10 cellular contexts compared by ENCODE assay signal in the genomic region with DNA sequence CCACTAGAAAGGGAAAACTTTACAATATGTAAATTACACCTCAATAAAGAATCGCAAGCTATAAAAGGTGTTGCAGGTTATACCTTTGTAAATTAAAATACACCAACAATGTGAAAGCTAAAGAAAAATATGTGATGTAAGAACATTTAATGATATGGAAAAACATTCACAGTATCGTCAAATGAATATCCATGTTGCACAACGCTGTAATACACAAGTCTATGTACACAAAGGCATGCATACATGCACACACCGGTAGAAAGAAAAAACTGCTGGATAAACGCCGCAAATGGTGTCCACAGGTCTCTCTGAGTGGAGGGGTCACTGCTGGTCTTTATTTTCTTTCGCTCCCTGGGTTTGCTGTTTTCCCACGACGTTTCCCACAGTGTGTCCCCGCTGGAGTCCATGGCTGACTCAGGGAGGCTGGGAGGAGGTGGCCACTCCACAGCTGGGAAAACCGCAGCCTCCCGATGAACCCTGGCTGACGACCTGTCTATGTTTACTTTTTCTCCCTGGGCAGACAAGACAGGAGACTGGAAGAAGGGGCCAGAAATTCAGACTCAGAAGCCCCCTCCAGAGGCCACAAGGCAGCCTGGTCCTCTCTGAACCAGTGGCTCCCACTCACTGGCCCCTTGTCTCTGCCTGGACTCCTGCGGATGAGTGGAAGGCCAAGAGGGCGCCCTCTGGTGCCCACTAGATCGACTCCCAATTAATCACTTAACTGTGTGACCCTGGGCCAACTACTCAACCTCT. TPM values are rescaled to one million over a fixed set of nuclear protein-coding genes. Genes with fewer than 3 reads are reported as not detected.
A peak's percentile ranks its signal among the peaks of the same experiment; 100 is the strongest.
DNase-seq lines count a peak whose midpoint lies in the region; ATAC-seq lines count a peak whose summit lies in the region.
"Had no signal": no experiment of that assay in that cellular context is flagged by ENCODE, and none has a peak within 500 bp of the region (broad histone marks: within the 10 kb centered on the region; RNA-seq: fewer than 3 reads in every experiment).

No MANE protein-coding gene starts in this region.

- CTCF ChIA-PET in activated CD4-positive, alpha-beta T cell treated with anti-CD3 and anti-CD28 coated beads for 36 hours (lab: Charles Lee): interaction anchor here (0.6 kb wide), 2 partner anchors 39 to 755 kb away, joined by 3 to 4 read pairs; no protein-coding TSS in a partner anchor

- no peak overlapping the region for H3K4me3 Mint-ChIP-seq in activated CD4-positive, alpha-beta T cell treated with anti-CD3 and anti-CD28 coated beads for 36 hours
- H3K4me3 Mint-ChIP-seq in activated CD4-positive, alpha-beta T cell treated with anti-CD3 and anti-CD28 coated beads, Interleukin-2, amount 10 ng/mL, durations not matched to agents 24 days and 14 days: no peak overlapping the region
- no peak overlapping the region for H3K4me3 Mint-ChIP-seq in stimulated activated naive B cell treated with anti-CD40 and anti-IgM and Interleukin-4, amounts not matched to agents 10 μg/mL and 1 μg/mL and 100 μg/mL, for 72 hours

- H3K27me3 ChIP-seq in SJCRH30: no peaks in the 10 kb centered on the region

- no peaks in the 10 kb centered on the region for H3K9me3 Mint-ChIP-seq in activated CD4-positive, alpha-beta T cell treated with anti-CD3 and anti-CD28 coated beads for 36 hours (ENCODE audit: low read depth)
- H3K9me3 Mint-ChIP-seq in activated CD4-positive, alpha-beta T cell treated with anti-CD3 and anti-CD28 coated beads, Interleukin-2, amount 10 ng/mL, durations not matched to agents 24 days and 14 days: no peaks in the 10 kb centered on the region
- H3K9me3 Mint-ChIP-seq in stimulated activated naive B cell treated with anti-CD40 and anti-IgM and Interleukin-4, amounts not matched to agents 10 μg/mL and 1 μg/mL and 100 μg/mL, for 72 hours: no peaks in the 10 kb centered on the region

- H3K36me3 ChIP-seq in SJCRH30: no peaks in the 10 kb centered on the region

- no peaks in the 10 kb centered on the region for H3K9me3 ChIP-seq in SJCRH30 (replicated peaks)

- H3K4me1 Mint-ChIP-seq in activated CD4-positive, alpha-beta T cell treated with anti-CD3 and anti-CD28 coated beads for 36 hours: no peaks in the 10 kb centered on the region
- H3K4me1 Mint-ChIP-seq in activated CD4-positive, alpha-beta T cell treated with anti-CD3 and anti-CD28 coated beads, Interleukin-2, amount 10 ng/mL, durations not matched to agents 24 days and 14 days: no peaks in the 10 kb centered on the region
- peaks cover 4% of the 10 kb centered on the region in 2 donors for H3K4me1 Mint-ChIP-seq in stimulated activated naive B cell treated with anti-CD40 and anti-IgM and Interleukin-4, amounts not matched to agents 10 μg/mL and 1 μg/mL and 100 μg/mL, for 72 hours

- POLR2A ChIA-PET in activated CD4-positive, alpha-beta T cell treated with anti-CD3 and anti-CD28 coated beads for 36 hours (lab: Charles Lee): no interaction called here

- no peaks in the 10 kb centered on the region for H3K36me3 Mint-ChIP-seq in activated CD4-positive, alpha-beta T cell treated with anti-CD3 and anti-CD28 coated beads for 36 hours (ENCODE audit: low read depth)
- H3K36me3 Mint-ChIP-seq in activated CD4-positive, alpha-beta T cell treated with anti-CD3 and anti-CD28 coated beads, Interleukin-2, amount 10 ng/mL, durations not matched to agents 24 days and 14 days (ENCODE audit: low read depth): no peaks in the 10 kb centered on the region
- H3K36me3 Mint-ChIP-seq in stimulated activated naive B cell treated with anti-CD40 and anti-IgM and Interleukin-4, amounts not matched to agents 10 μg/mL and 1 μg/mL and 100 μg/mL, for 72 hours: no peaks in the 10 kb centered on the region

- peaks cover 32% of the 10 kb centered on the region for H3K4me1 ChIP-seq in SJCRH30

- peak overlapping the region; percentile 30 for H3K4me3 ChIP-seq in SJCRH30

- H3K27ac ChIP-seq in SJCRH30: peak overlapping the region; percentile 10; the same call in 1 of the 2 replicates

- ATAC-seq in activated CD4-positive, alpha-beta T cell treated with anti-CD3 and anti-CD28 coated beads for 36 hours: no peak
- ATAC-seq in GM21723 (IDR thresholded peaks at IDR 0.05; ENCODE audit: unreplicated experiment): no peak
- no peak for ATAC-seq in stimulated activated naive B cell treated with anti-CD40 and anti-IgM and Interleukin-4, amounts not matched to agents 10 μg/mL and 1 μg/mL and 100 μg/mL, for 72 hours (replicated peaks)

- peaks cover 24% of the 10 kb centered on the region for H3K27me3 Mint-ChIP-seq in activated CD4-positive, alpha-beta T cell treated with anti-CD3 and anti-CD28 coated beads for 36 hours
- peaks cover 19% of the 10 kb centered on the region for H3K27me3 Mint-ChIP-seq in activated CD4-positive, alpha-beta T cell treated with anti-CD3 and anti-CD28 coated beads, Interleukin-2, amount 10 ng/mL, durations not matched to agents 24 days and 14 days
- H3K27me3 Mint-ChIP-seq in stimulated activated naive B cell treated with anti-CD40 and anti-IgM and Interleukin-4, amounts not matched to agents 10 μg/mL and 1 μg/mL and 100 μg/mL, for 72 hours: peaks cover 30 to 53% of the 10 kb centered on the region in 2 donors

- intact Hi-C loops in activated CD4-positive, alpha-beta T cell treated with anti-CD3 and anti-CD28 coated beads for 36 hours (cut with DNase I, micrococcal nuclease): no loop called here
- intact Hi-C loops in activated CD4-positive, alpha-beta T cell treated with anti-CD3 and anti-CD28 coated beads, Interleukin-2, amount 10 ng/mL, durations not matched to agents 24 days and 14 days (cut with micrococcal nuclease): no loop called here

- peak; percentile 16 for DNase-seq in activated CD4-positive, alpha-beta T cell treated with anti-CD3 and anti-CD28 coated beads for 36 hours
- no peak for DNase-seq in activated CD4-positive, alpha-beta T cell treated with anti-CD3 and anti-CD28 coated beads, Interleukin-2, amount 10 ng/mL, durations not matched to agents 24 days and 14 days
- DNase-seq in SJCRH30 (peak; percentile 96 to 98), glomerular visceral epithelial cell (ENCODE audit: extremely low spot score) (peak; percentile 73), stromal cell of bone marrow (ENCODE audit: low read depth) (peak; percentile 72), GM19238 (ENCODE audit: insufficient read length, low spot score) (no peak)
- no peak for DNase-seq in stimulated activated naive B cell treated with anti-CD40 and anti-IgM and Interleukin-4, amounts not matched to agents 10 μg/mL and 1 μg/mL and 100 μg/mL, for 72 hours

- H3K27ac Mint-ChIP-seq in activated CD4-positive, alpha-beta T cell treated with anti-CD3 and anti-CD28 coated beads for 36 hours: no peak overlapping the region
- H3K27ac Mint-ChIP-seq in activated CD4-positive, alpha-beta T cell treated with anti-CD3 and anti-CD28 coated beads, Interleukin-2, amount 10 ng/mL, durations not matched to agents 24 days and 14 days: no peak overlapping the region
- no peak overlapping the region for H3K27ac Mint-ChIP-seq in stimulated activated naive B cell treated with anti-CD40 and anti-IgM and Interleukin-4, amounts not matched to agents 10 μg/mL and 1 μg/mL and 100 μg/mL, for 72 hours

RNA-seq across cellular contexts. Expression of a gene that starts 13.0 kb away (rescaled TPM):
- not detected for total RNA-seq in activated CD4-positive, alpha-beta T cell treated with anti-CD3 and anti-CD28 coated beads for 36 hours
- not detected in 2 replicates for total RNA-seq in activated CD4-positive, alpha-beta T cell treated with anti-CD3 and anti-CD28 coated beads, Interleukin-2, amount 10 ng/mL, durations not matched to agents 24 days and 14 days
- total RNA-seq in SJCRH30 (2014; rRNA removed; shearing (Covaris generic)): 0.06 TPM in 1 of 2 replicates, not detected in the other
- total RNA-seq: T-helper 2 cell treated with Interferon-gamma antibody and Interleukin-4, amounts not matched to agents 100 ng/mL and 5 ng/mL, for 36 hours had no signal

RNA-seq across cellular contexts. Expression of a gene that starts 30.5 kb away (rescaled TPM):
- not detected for total RNA-seq in activated CD4-positive, alpha-beta T cell treated with anti-CD3 and anti-CD28 coated beads for 36 hours
- total RNA-seq in activated CD4-positive, alpha-beta T cell treated with anti-CD3 and anti-CD28 coated beads, Interleukin-2, amount 10 ng/mL, durations not matched to agents 24 days and 14 days: not detected in 2 replicates
- 1.4 TPM in 2 replicates for total RNA-seq in SJCRH30 (2014; rRNA removed; shearing (Covaris generic))
- total RNA-seq: T-helper 2 cell treated with Interferon-gamma antibody and Interleukin-4, amounts not matched to agents 100 ng/mL and 5 ng/mL, for 36 hours had no signal

RNA-seq across cellular contexts. Expression of a gene that starts 55.3 kb away (rescaled TPM):
- not detected for total RNA-seq in activated CD4-positive, alpha-beta T cell treated with anti-CD3 and anti-CD28 coated beads for 36 hours
- not detected in 2 replicates for total RNA-seq in activated CD4-positive, alpha-beta T cell treated with anti-CD3 and anti-CD28 coated beads, Interleukin-2, amount 10 ng/mL, durations not matched to agents 24 days and 14 days
- not detected in 2 replicates for total RNA-seq in SJCRH30 (2014; rRNA removed; shearing (Covaris generic))
- total RNA-seq: mononuclear cell; T-helper 2 cell treated with Interferon-gamma antibody and Interleukin-4, amounts not matched to agents 100 ng/mL and 5 ng/mL, for 36 hours had no signal

Comparison
In these comparisons a context has a peak if more than half of its experiments do, and no peak if none do; other contexts are left out.
1. DNase-seq: peak in activated CD4-positive, alpha-beta T cell treated with anti-CD3 and anti-CD28 coated beads for 36 hours (single experiment), SJCRH30 (2 of 2), glomerular visceral epithelial cell (single experiment) and stromal cell of bone marrow (single experiment); none in activated CD4-positive, alpha-beta T cell treated with anti-CD3 and anti-CD28 coated beads, Interleukin-2, amount 10 ng/mL, durations not matched to agents 24 days and 14 days (single experiment), stimulated activated naive B cell treated with anti-CD40 and anti-IgM and Interleukin-4, amounts not matched to agents 10 μg/mL and 1 μg/mL and 100 μg/mL, for 72 hours (single experiment) and GM19238 (single experiment).